In genomic region chr13:111115841-111116500, GRCh38 we compare ENCODE assay signal across 9 cellular contexts. TPM values are rescaled to one million over a fixed set of nuclear protein-coding genes. Genes with fewer than 3 reads are reported as not detected.
DNase-seq lines count a peak whose midpoint lies in the region; ATAC-seq and TF ChIP-seq lines count a peak whose summit lies in the region.
"Had no signal": no experiment of that assay in that cellular context is flagged by ENCODE, and none has a peak within 500 bp of the region (broad histone marks: within the 10 kb centered on the region; RNA-seq: fewer than 3 reads in every experiment).

No MANE protein-coding gene starts in this region.

- 1% methylated on average over 33 to 36 of the region's 53 CpGs for WGBS in mesodermal cell (ENCODE audit: insufficient coverage in 2 of 2), 2 experiments

- no peaks in the 10 kb centered on the region for H3K36me3 ChIP-seq in mesodermal cell (ENCODE audit: control insufficient read depth, insufficient read depth, low read length)
- H3K36me3 ChIP-seq in vagina: no peaks in the 10 kb centered on the region

- H3K4me3 ChIP-seq in Jurkat, Clone E6-1 (ENCODE audit: low read length): peak overlapping the region; percentile 16
- H3K4me3 ChIP-seq in mesodermal cell (ENCODE audit: extremely low read depth, insufficient read depth, low read length, poor library complexity, severe bottlenecking) (peak overlapping the region; percentile 33), vagina (peak overlapping the region; percentile 52 to 69)

- H3K27me3 ChIP-seq in vagina: no peaks in the 10 kb centered on the region

- intact Hi-C loops in vagina (cut with DNase I): no loop called here

- H3K27ac ChIP-seq in mesodermal cell (ENCODE audit: low read depth, low read length, severe bottlenecking) (peak overlapping the region; percentile 73), vagina (peak overlapping the region; percentile 89)
- H3K27ac ChIP-seq: KMS-11 had no signal

- no peak for TF ChIP-seq CTCF in vagina (IDR thresholded peaks at IDR 0.05)

- H3K4me1 ChIP-seq in mesodermal cell (ENCODE audit: control insufficient read depth, insufficient read depth, low read length, poor library complexity, severe bottlenecking) (no peaks in the 10 kb centered on the region), vagina (peaks cover 48% of the 10 kb centered on the region)

- H3K9me3 ChIP-seq in mesodermal cell (ENCODE audit: control insufficient read depth, low read length): no peaks in the 10 kb centered on the region
- H3K9me3 ChIP-seq in vagina: no peaks in the 10 kb centered on the region

- ATAC-seq in HG03039 (IDR thresholded peaks at IDR 0.05; ENCODE audit: unreplicated experiment): no peak
- ATAC-seq in GM21717 (IDR thresholded peaks at IDR 0.05; ENCODE audit: unreplicated experiment): no peak

- peak; percentile 66 for DNase-seq in COLO668 (lab: John Stamatoyannopoulos, UW; ENCODE audit: unreplicated experiment)
- DNase-seq in Jurkat, Clone E6-1 (ENCODE audit: low read depth, low spot score): no peak
- peak; percentile 64 for DNase-seq in ecto neural progenitor cell (ENCODE audit: low spot score)
- DNase-seq in vagina (ENCODE audit: extremely low spot score in 2 of 2): no peak
- no peak for DNase-seq in GF-D8 (lab: John Stamatoyannopoulos, UW)

- no peak for TF ChIP-seq POLR2A in vagina (IDR thresholded peaks at IDR 0.05)

RNA-seq across cellular contexts. Expression of gene ARHGEF7, which starts 0.9 kb away (rescaled TPM):
- 47.0 TPM for polyA plus RNA-seq in Jurkat, Clone E6-1 (2012; ENCODE audit: insufficient read depth, insufficient read length)
- polyA plus RNA-seq in mesodermal cell (2013, experiment 1 of 2): 52.1 TPM
- polyA plus RNA-seq in mesodermal cell (2013, experiment 2 of 2): 47.8 TPM
- 57.5 TPM for total RNA-seq in vagina

Comparison
In these comparisons a context has a peak if more than half of its experiments do, and no peak if none do; other contexts are left out.
1. DNase-seq: peak in COLO668 (single experiment) and ecto neural progenitor cell (single experiment); none in Jurkat, Clone E6-1 (single experiment), vagina (0 of 2) and GF-D8 (single experiment).
2. Peak in every context shown above with its lines, with median percentiles within 50 percentile points of each other: H3K4me3 ChIP-seq.